Comparison of ENCODE assay signal across 1 cellular context in genomic region chr2:20666364-20667150, GRCh38.
TF ChIP-seq lines count a peak whose summit lies in the region.

TSS of gene GDF7 (plus strand) at chr2:20667144. CDS start at chr2:20667240, 96 bp downstream.

TF ChIP-seq in HEK293, 187 proteins besides CTCF, POLR2A, EP300 and RAD21 (continued from another document):
- peak; percentile 62 for TF ChIP-seq ZBTB26 (tag by site-specific recombination; optimal IDR thresholded peaks at IDR 0.05)
- no peak for TF ChIP-seq ZNF19 (tag by site-specific recombination; IDR thresholded peaks at IDR 0.05; ENCODE audit: low read depth)
- TF ChIP-seq GLIS1 (tag by site-specific recombination; IDR thresholded peaks at IDR 0.05) = peak; percentile 79; the same call in 1 of the 2 replicates
- no peak for TF ChIP-seq ZNF148 (tag by site-specific recombination; IDR thresholded peaks at IDR 0.05; ENCODE audit: borderline replicate concordance)
- no peak for TF ChIP-seq ZNF747 (tag by site-specific recombination; IDR thresholded peaks at IDR 0.05)
- TF ChIP-seq REPIN1 (tag by site-specific recombination; IDR thresholded peaks at IDR 0.05; ENCODE audit: low read depth) = no peak
- no peak for TF ChIP-seq ZNF239 (tag by site-specific recombination; IDR thresholded peaks at IDR 0.05)
- TF ChIP-seq ZBTB6 (tag by site-specific recombination; IDR thresholded peaks at IDR 0.05) = no peak
- TF ChIP-seq ZNF776 (tag by site-specific recombination; IDR thresholded peaks at IDR 0.05; ENCODE audit: borderline replicate concordance) = no peak
- TF ChIP-seq ZNF76 (tag by site-specific recombination; IDR thresholded peaks at IDR 0.05; ENCODE audit: borderline replicate concordance, low read depth) = no peak
- peak; percentile 78 for TF ChIP-seq GLIS2 (tag by site-specific recombination; IDR thresholded peaks at IDR 0.05)
- peak; percentile 59 for TF ChIP-seq KLF1 (tag by site-specific recombination; IDR thresholded peaks at IDR 0.05)
- no peak for TF ChIP-seq ZNF513 (tag by site-specific recombination; IDR thresholded peaks at IDR 0.05)
- no peak for TF ChIP-seq PRDM4 (tag by site-specific recombination; IDR thresholded peaks at IDR 0.05)
- TF ChIP-seq ZNF398 (tag by site-specific recombination; IDR thresholded peaks at IDR 0.05) = peak; percentile 94
- TF ChIP-seq SP3 (tag by site-specific recombination; IDR thresholded peaks at IDR 0.05) = peak; percentile 80
- TF ChIP-seq ZNF830 (tag by site-specific recombination; IDR thresholded peaks at IDR 0.05; ENCODE audit: low read depth) = no peak
- peak; percentile 52; the same call in 1 of the 2 replicates for TF ChIP-seq KLF8 (tag by site-specific recombination; IDR thresholded peaks at IDR 0.05)
- TF ChIP-seq ZNF341 (tag by site-specific recombination; IDR thresholded peaks at IDR 0.05; ENCODE audit: low read depth) = peak; percentile 68
- peak; percentile 60 for TF ChIP-seq KLF9 (tag by site-specific recombination; IDR thresholded peaks at IDR 0.05; ENCODE audit: low read depth)
- TF ChIP-seq ZFP37 (tag by site-specific recombination; IDR thresholded peaks at IDR 0.05) = no peak
- TF ChIP-seq ZNF501 (tag by site-specific recombination; IDR thresholded peaks at IDR 0.05) = no peak
- no peak for TF ChIP-seq ZNF561 (tag by site-specific recombination; IDR thresholded peaks at IDR 0.05; ENCODE audit: borderline replicate concordance)
- TF ChIP-seq ZNF624 (tag by site-specific recombination; IDR thresholded peaks at IDR 0.05) = no peak
- TF ChIP-seq ZNF202 (tag by site-specific recombination; IDR thresholded peaks at IDR 0.05; ENCODE audit: borderline replicate concordance) = no peak
- TF ChIP-seq GLI2 (tag by site-specific recombination; IDR thresholded peaks at IDR 0.05; ENCODE audit: borderline replicate concordance, low read depth) = no peak
- TF ChIP-seq EGR2 (tag by site-specific recombination; IDR thresholded peaks at IDR 0.05; ENCODE audit: low read depth) = peak; percentile 59
- no peak for TF ChIP-seq ZXDB (tag by site-specific recombination; IDR thresholded peaks at IDR 0.05)
